8 cellular contexts compared by ENCODE assay signal in the genomic region with DNA sequence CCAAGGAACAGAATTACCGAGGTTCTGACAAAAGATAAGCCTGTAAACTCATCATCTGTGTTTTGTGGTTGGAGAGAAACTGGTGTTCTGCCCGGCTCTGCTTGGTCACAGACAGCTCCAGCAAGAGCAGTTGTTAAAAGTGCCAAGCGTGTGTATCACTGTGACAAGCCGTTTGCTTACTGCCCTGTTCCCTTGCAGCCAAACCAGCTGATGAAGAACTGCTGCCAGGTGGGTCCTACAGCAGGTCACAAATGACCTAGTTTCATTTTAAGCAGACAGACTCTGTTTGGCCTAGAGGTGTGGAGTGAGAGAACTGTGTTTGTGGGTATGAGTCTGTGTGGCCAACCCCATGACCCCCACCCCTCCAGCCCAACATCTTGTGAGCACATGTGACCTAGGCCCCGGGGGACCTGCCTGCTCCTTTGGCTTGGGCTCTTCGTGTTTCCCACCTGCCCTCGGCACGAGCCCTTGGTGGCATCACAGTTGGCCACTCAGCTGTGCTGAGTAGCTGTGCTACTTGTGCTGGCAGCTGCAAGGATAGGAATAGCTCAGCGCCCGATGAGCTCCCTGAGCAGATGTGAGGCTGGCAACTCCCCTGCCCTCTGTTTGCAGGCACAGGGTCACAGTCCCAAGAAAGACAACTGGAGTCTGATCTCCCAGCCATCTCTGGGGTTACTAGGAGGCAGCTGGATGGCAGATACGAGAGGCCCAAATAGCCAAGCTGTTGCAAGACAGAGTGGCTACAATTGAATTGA. TPM values are rescaled to one million over a fixed set of nuclear protein-coding genes. Genes with fewer than 3 reads are reported as not detected.
DNase-seq lines count a peak whose midpoint lies in the region; ATAC-seq and TF ChIP-seq lines count a peak whose summit lies in the region.

No MANE protein-coding gene starts in this region.

- no peak overlapping the region for H3K4me3 Mint-ChIP-seq in Calu3 (ENCODE audit: low read depth, unreplicated experiment)
- H3K4me3 Mint-ChIP-seq in activated T-helper 17 cell treated with anti-CD3 and anti-CD28 coated beads, Interleukin-2, amount 50 U/mL, for 72 hours = no peak overlapping the region

- ATAC-seq in GM21390 (IDR thresholded peaks at IDR 0.05; ENCODE audit: unreplicated experiment) = peak; percentile 62
- ATAC-seq in activated T-helper 17 cell treated with anti-CD3 and anti-CD28 coated beads, Interleukin-2, amount 50 U/mL, for 72 hours (replicated peaks) = no peak

- no peak for TF ChIP-seq CTCF in Calu3 (IDR thresholded peaks at IDR 0.05; ENCODE audit: unreplicated experiment)

- no peak overlapping the region for H3K27ac Mint-ChIP-seq in Calu3 (ENCODE audit: unreplicated experiment)
- H3K27ac Mint-ChIP-seq in activated T-helper 17 cell treated with anti-CD3 and anti-CD28 coated beads, Interleukin-2, amount 50 U/mL, for 72 hours = no peak overlapping the region

- peaks cover 2% of the 10 kb centered on the region for H3K9me3 Mint-ChIP-seq in Calu3 (ENCODE audit: low read depth, unreplicated experiment)
- H3K9me3 Mint-ChIP-seq in activated T-helper 17 cell treated with anti-CD3 and anti-CD28 coated beads, Interleukin-2, amount 50 U/mL, for 72 hours = no peaks in the 10 kb centered on the region

- DNase-seq in CD1c-positive myeloid dendritic cell (ENCODE audit: extremely low spot score) = peak; percentile 20
- DNase-seq in NAMALWA (ENCODE audit: low spot score) = peak; percentile 93
- DNase-seq in globus pallidus (ENCODE audit: low spot score) = peak; percentile 59
- DNase-seq in NCI-H446 treated with DMSO at 0.1 percent for 48 hours (lab: John Stamatoyannopoulos, UW) = no peak
- DNase-seq in Calu3 = no peak
- DNase-seq in NCI-H526 treated with DMSO at 0.1 percent for 48 hours (lab: John Stamatoyannopoulos, UW) = no peak

- H3K4me1 Mint-ChIP-seq in Calu3 (ENCODE audit: low read depth, unreplicated experiment) = no peaks in the 10 kb centered on the region
- H3K4me1 Mint-ChIP-seq in activated T-helper 17 cell treated with anti-CD3 and anti-CD28 coated beads, Interleukin-2, amount 50 U/mL, for 72 hours = no peaks in the 10 kb centered on the region

- intact Hi-C loops in Calu3 (cut with micrococcal nuclease; ENCODE audit: unreplicated experiment) = no loop called here

- no peaks in the 10 kb centered on the region for H3K27me3 Mint-ChIP-seq in Calu3 (ENCODE audit: unreplicated experiment)
- H3K27me3 Mint-ChIP-seq in activated T-helper 17 cell treated with anti-CD3 and anti-CD28 coated beads, Interleukin-2, amount 50 U/mL, for 72 hours = no peaks in the 10 kb centered on the region

- no TSS peak for BruUV-seq in Calu3 (replicated peaks; lab: Mats Ljungman, UMichigan)

- no peaks in the 10 kb centered on the region for H3K36me3 Mint-ChIP-seq in Calu3 (ENCODE audit: insufficient read depth, unreplicated experiment)
- H3K36me3 Mint-ChIP-seq in activated T-helper 17 cell treated with anti-CD3 and anti-CD28 coated beads, Interleukin-2, amount 50 U/mL, for 72 hours (ENCODE audit: low read depth) = peaks cover 7% of the 10 kb centered on the region

- CTCF ChIA-PET in Calu3 (lab: Charles Lee) = no interaction called here

RNA-seq across cellular contexts. Expression of a gene that starts 9.7 kb away (rescaled TPM):
- 0.27 and 0.59 TPM in 2 replicates for total RNA-seq in Calu3 (2022)
- total RNA-seq in activated T-helper 17 cell treated with anti-CD3 and anti-CD28 coated beads, Interleukin-2, amount 50 U/mL, for 72 hours = under 1 TPM; 0.13 TPM

RNA-seq across cellular contexts. Expression of a gene that starts 38.2 kb away (rescaled TPM):
- total RNA-seq in Calu3 (2022) = 1.5 and 2.2 TPM in 2 replicates
- under 1 TPM; 0.98 to 0.99 TPM for total RNA-seq in activated T-helper 17 cell treated with anti-CD3 and anti-CD28 coated beads, Interleukin-2, amount 50 U/mL, for 72 hours

Comparison
In these comparisons a context has a peak if more than half of its experiments do, and no peak if none do; other contexts are left out.
1. DNase-seq: peak in CD1c-positive myeloid dendritic cell (single experiment), NAMALWA (single experiment) and globus pallidus (single experiment); none in NCI-H446 treated with DMSO at 0.1 percent for 48 hours (single experiment), Calu3 (single experiment) and NCI-H526 treated with DMSO at 0.1 percent for 48 hours (single experiment).